16 cellular contexts compared by ENCODE assay signal in the genomic region with DNA sequence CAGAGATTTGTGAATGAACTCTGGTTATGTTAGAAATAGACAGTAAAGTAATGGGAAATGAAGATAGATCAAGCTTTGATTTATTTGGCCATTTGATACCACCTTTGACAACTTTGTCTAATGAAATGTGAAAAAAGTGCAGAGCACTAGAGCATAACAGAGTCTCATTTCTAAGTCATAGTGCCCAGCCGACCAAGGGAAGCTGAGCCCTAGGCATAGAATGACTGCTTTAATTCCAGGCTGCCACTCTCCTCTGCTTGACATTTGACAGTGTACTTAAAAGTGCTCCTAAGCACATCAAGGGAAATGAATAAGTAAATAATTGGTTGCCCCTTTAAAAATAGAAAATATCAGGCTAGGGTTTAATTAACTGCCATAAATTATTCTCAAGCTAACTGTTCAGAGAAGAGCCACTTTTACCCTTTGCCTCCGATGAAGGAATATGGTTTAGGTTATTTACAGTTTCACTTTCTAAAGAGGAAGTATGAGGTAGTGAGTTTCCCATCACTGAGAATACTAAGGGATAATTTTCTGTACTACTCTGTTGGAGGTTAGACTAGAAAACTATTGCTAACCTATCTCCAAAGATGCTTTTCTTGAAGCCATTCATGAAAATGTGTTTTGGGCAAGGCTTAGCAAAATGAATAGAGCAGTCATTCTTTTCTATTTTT.
A peak's percentile ranks its signal among the peaks of the same experiment; 100 is the strongest.
DNase-seq lines count a peak whose midpoint lies in the region; ATAC-seq and TF ChIP-seq lines count a peak whose summit lies in the region.
"Had no signal": no experiment of that assay in that cellular context is flagged by ENCODE, and none has a peak within 500 bp of the region (broad histone marks: within the 10 kb centered on the region; RNA-seq: fewer than 3 reads in every experiment).

No MANE protein-coding gene starts in this region.

- H4K20me1 ChIP-seq in neural progenitor cell (ENCODE audit: low read depth): no peaks in the 10 kb centered on the region

- H3K4me2 ChIP-seq in neural progenitor cell: peak overlapping the region; percentile 23

- peak; percentile 35 for ATAC-seq in GM18867 (IDR thresholded peaks at IDR 0.05; ENCODE audit: unreplicated experiment)
- ATAC-seq in T-helper 17 cell: no peak
- ATAC-seq: heart right ventricle had no signal

- DNase-seq in HL-60 (ENCODE audit: low read depth in 1 of 2, low spot score in 1 of 2) (no peak), T-helper 17 cell (no peak), neural progenitor cell (ENCODE audit: low spot score) (no peak), foreskin melanocyte (no peak), NCI-H146 treated with DMSO at 0.1 percent for 48 hours (lab: John Stamatoyannopoulos, UW; ENCODE audit: unreplicated experiment) (no peak), NCI-H1092 treated with DMSO at 0.1 percent for 48 hours (lab: John Stamatoyannopoulos, UW) (no peak)
- DNase-seq: C1 segment of cervical spinal cord; DMS79; heart right ventricle; NCI-H1694; NCI-H526; stimulated activated CD4-positive, alpha-beta T cell treated with anti-CD3 and anti-CD28 coated beads, Interleukin-4, amount 100 ng/mL, for 1 hour; stimulated activated CD8-positive, alpha-beta memory T cell treated with anti-CD3 and anti-CD28 coated beads, Interleukin-4, amount 100 ng/mL, for 48 hours; thyroid gland had no signal

- H3F3A ChIP-seq in neural progenitor cell (ENCODE audit: low read depth): peaks cover 6% of the 10 kb centered on the region

- TF ChIP-seq CTCF in HL-60 (IDR thresholded peaks at IDR 0.05; ENCODE audit: insufficient read depth, low read length) (no peak), neural progenitor cell (IDR thresholded peaks at IDR 0.05) (no peak)

- no peaks in the 10 kb centered on the region for H3K27me3 Mint-ChIP-seq in T-helper 17 cell
- no peaks in the 10 kb centered on the region for H3K27me3 Mint-ChIP-seq in neural progenitor cell (ENCODE audit: insufficient read depth, low read depth)

- H3K4me3 ChIP-seq in HL-60 (replicated peaks; ENCODE audit: insufficient read depth, low read length) (peak overlapping the region; percentile 12; the same call in 1 of the 2 replicates), neural progenitor cell (no peak overlapping the region)
- H3K4me3 ChIP-seq: thyroid gland had no signal

- peaks cover 7% of the 10 kb centered on the region for H3K4me1 Mint-ChIP-seq in T-helper 17 cell
- H3K4me1 Mint-ChIP-seq in neural progenitor cell: no peaks in the 10 kb centered on the region

- H3K36me3 Mint-ChIP-seq in T-helper 17 cell (ENCODE audit: low read depth) (no peaks in the 10 kb centered on the region), neural progenitor cell (no peaks in the 10 kb centered on the region)
- H3K36me3 Mint-ChIP-seq: brain had no signal

- no peak overlapping the region for H3K27ac Mint-ChIP-seq in T-helper 17 cell
- H3K27ac Mint-ChIP-seq in neural progenitor cell: no peak overlapping the region
- H3K27ac Mint-ChIP-seq: brain had no signal

- no peak overlapping the region for H2AFZ ChIP-seq in neural progenitor cell (replicated peaks)

- H3K36me3 ChIP-seq in neural progenitor cell: no peaks in the 10 kb centered on the region
- H3K36me3 ChIP-seq: heart right ventricle, thyroid gland had no signal

- H3K9me3 ChIP-seq in T-helper 17 cell (ENCODE audit: control insufficient read depth, low read length, poor library complexity, severe bottlenecking) (no peaks in the 10 kb centered on the region), neural progenitor cell (ENCODE audit: low read depth) (no peaks in the 10 kb centered on the region)
- H3K9me3 ChIP-seq: heart right ventricle, thyroid gland had no signal

- peaks cover 27% of the 10 kb centered on the region for H3K4me1 ChIP-seq in neural progenitor cell
- H3K4me1 ChIP-seq: heart right ventricle, thyroid gland had no signal

- H3K4me3 Mint-ChIP-seq in T-helper 17 cell (peak overlapping the region; percentile 2), neural progenitor cell (no peak overlapping the region)
- H3K4me3 Mint-ChIP-seq: brain had no signal

- H3K79me2 ChIP-seq in neural progenitor cell (ENCODE audit: low read depth): no peaks in the 10 kb centered on the region

- H3K9ac ChIP-seq in neural progenitor cell: no peak overlapping the region

- H3K9me3 Mint-ChIP-seq in neural progenitor cell: no peaks in the 10 kb centered on the region

- no peaks in the 10 kb centered on the region for H3K27me3 ChIP-seq in HL-60 (ENCODE audit: insufficient read depth, poor library complexity, severe bottlenecking)
- no peaks in the 10 kb centered on the region for H3K27me3 ChIP-seq in neural progenitor cell
- H3K27me3 ChIP-seq: heart right ventricle, thyroid gland had no signal

- H3K27ac ChIP-seq in HL-60 (replicated peaks) (no peak overlapping the region), neural progenitor cell (no peak overlapping the region)
- H3K27ac ChIP-seq: heart right ventricle, thyroid gland had no signal
